19 cellular contexts compared by ENCODE assay signal in genomic region chr3:158330820-158331219, GRCh38.
DNase-seq lines count a peak whose midpoint lies in the region; ATAC-seq and TF ChIP-seq lines count a peak whose summit lies in the region.
"Had no signal": no experiment of that assay in that cellular context is flagged by ENCODE, and none has a peak within 500 bp of the region (broad histone marks: within the 10 kb centered on the region; RNA-seq: fewer than 3 reads in every experiment).

No MANE protein-coding gene starts in this region.

- peak overlapping the region; percentile 48 for H3K27ac Mint-ChIP-seq in activated T-cell treated with anti-CD3 and anti-CD28 coated beads, Interleukin-2, amount 50 U/mL, for 72 hours
- H3K27ac Mint-ChIP-seq in natural killer cell: no peak overlapping the region
- H3K27ac Mint-ChIP-seq in activated T-cell treated with anti-CD3 and anti-CD28 coated beads, Interleukin-2, amount 50 U/mL, for 24 hours: no peak overlapping the region
- H3K27ac Mint-ChIP-seq: activated CD8-positive, alpha-beta T cell treated with anti-CD3 and anti-CD28 coated beads, Interleukin-2, amount 10 ng/mL, durations not matched to agents 7 days and 5 days; activated T-helper 1 cell treated with anti-CD3 and anti-CD28 coated beads, Interleukin-12 subunit alpha, Interleukin-12 subunit beta, Interleukin-2, Interleukin-4 antibody, amounts not matched to agents 30 ng/mL and 10 ng/mL and 1 ng/mL, durations not matched to agents 14 hours and 24 hours and 36 hours; CD4-positive, CD25-positive, alpha-beta regulatory T cell; T-helper 2 cell treated with Interferon-gamma antibody and Interleukin-4, amounts not matched to agents 5 μg/mL and 100 μg/mL, for 36 hours had no signal

- H3K4me3 ChIP-seq in fibroblast of mammary gland (ENCODE audit: control insufficient read depth, low read depth, low read length): no peak overlapping the region
- H3K4me3 ChIP-seq: SJSA1, uterus had no signal

- intact Hi-C loops in natural killer cell (cut with micrococcal nuclease): no loop called here

- H3K4me3 Mint-ChIP-seq in activated T-cell treated with anti-CD3 and anti-CD28 coated beads, Interleukin-2, amount 50 U/mL, for 72 hours: no peak overlapping the region
- no peak overlapping the region for H3K4me3 Mint-ChIP-seq in natural killer cell
- no peak overlapping the region for H3K4me3 Mint-ChIP-seq in activated T-cell treated with anti-CD3 and anti-CD28 coated beads, Interleukin-2, amount 50 U/mL, for 24 hours
- H3K4me3 Mint-ChIP-seq: activated CD8-positive, alpha-beta T cell treated with anti-CD3 and anti-CD28 coated beads, Interleukin-2, amount 10 ng/mL, durations not matched to agents 7 days and 5 days; activated T-helper 1 cell treated with anti-CD3 and anti-CD28 coated beads, Interleukin-12 subunit alpha, Interleukin-12 subunit beta, Interleukin-2, Interleukin-4 antibody, amounts not matched to agents 30 ng/mL and 10 ng/mL and 1 ng/mL, durations not matched to agents 14 hours and 24 hours and 36 hours; CD4-positive, CD25-positive, alpha-beta regulatory T cell; T-helper 2 cell treated with Interferon-gamma antibody and Interleukin-4, amounts not matched to agents 5 μg/mL and 100 μg/mL, for 36 hours had no signal

- no peaks in the 10 kb centered on the region for H3K27me3 Mint-ChIP-seq in activated T-cell treated with anti-CD3 and anti-CD28 coated beads, Interleukin-2, amount 50 U/mL, for 72 hours (ENCODE audit: low read depth)
- no peaks in the 10 kb centered on the region for H3K27me3 Mint-ChIP-seq in natural killer cell (ENCODE audit: low read depth in 2 of 2)
- H3K27me3 Mint-ChIP-seq in activated T-cell treated with anti-CD3 and anti-CD28 coated beads, Interleukin-2, amount 50 U/mL, for 24 hours: no peaks in the 10 kb centered on the region
- H3K27me3 Mint-ChIP-seq: CD4-positive, CD25-positive, alpha-beta regulatory T cell had no signal

- H3K9me3 Mint-ChIP-seq in activated T-cell treated with anti-CD3 and anti-CD28 coated beads, Interleukin-2, amount 50 U/mL, for 72 hours: peaks cover 4 to 5% of the 10 kb centered on the region in 2 donors
- H3K9me3 Mint-ChIP-seq in natural killer cell: peaks cover 4% of the 10 kb centered on the region in 2 donors
- no peaks in the 10 kb centered on the region for H3K9me3 Mint-ChIP-seq in activated T-cell treated with anti-CD3 and anti-CD28 coated beads, Interleukin-2, amount 50 U/mL, for 24 hours
- H3K9me3 Mint-ChIP-seq: T-helper 2 cell treated with Interferon-gamma antibody and Interleukin-4, amounts not matched to agents 5 μg/mL and 100 μg/mL, for 36 hours had no signal

- H3K36me3 Mint-ChIP-seq in activated T-cell treated with anti-CD3 and anti-CD28 coated beads, Interleukin-2, amount 50 U/mL, for 72 hours (ENCODE audit: insufficient read depth in 2 of 2): peaks cover 5% of the 10 kb centered on the region in 2 donors
- H3K36me3 Mint-ChIP-seq in natural killer cell: no peaks in the 10 kb centered on the region
- H3K36me3 Mint-ChIP-seq in activated T-cell treated with anti-CD3 and anti-CD28 coated beads, Interleukin-2, amount 50 U/mL, for 24 hours (ENCODE audit: low read depth): peaks cover 24% of the 10 kb centered on the region

- no peak for TF ChIP-seq CTCF in fibroblast of mammary gland (conservative IDR thresholded peaks at IDR 0.05; ENCODE audit: control insufficient read depth, insufficient read depth, low read depth, low read length)
- no peak for TF ChIP-seq CTCF in natural killer cell (IDR thresholded peaks at IDR 0.05)

- no peak for DNase-seq in activated T-cell treated with anti-CD3 and anti-CD28 coated beads, Interleukin-2, amount 50 U/mL, for 72 hours
- no peak for DNase-seq in activated T-cell treated with anti-CD3 and anti-CD28 coated beads, Interleukin-2, amount 50 U/mL, for 48 hours
- peak; percentile 34 for DNase-seq in RPMI7951 (ENCODE audit: low read depth)
- DNase-seq in fibroblast of mammary gland (ENCODE audit: low read depth): peak; percentile 51
- peak; percentile 76 for DNase-seq in renal cortical epithelial cell (ENCODE audit: low read depth)
- DNase-seq in natural killer cell: no peak
- no peak for DNase-seq in activated T-cell treated with anti-CD3 and anti-CD28 coated beads, Interleukin-2, amount 50 U/mL, for 24 hours
- DNase-seq: activated CD8-positive, alpha-beta T cell treated with anti-CD3 and anti-CD28 coated beads, Interleukin-2, amount 10 ng/mL, durations not matched to agents 7 days and 5 days; CD4-positive, CD25-positive, alpha-beta regulatory T cell; dermis blood vessel endothelial cell; left ventricle myocardium inferior; NCI-H187 treated with DMSO at 0.1 percent for 48 hours; NCI-H446 treated with DMSO at 0.1 percent for 48 hours; occipital lobe; uterus had no signal

- ATAC-seq in activated T-cell treated with anti-CD3 and anti-CD28 coated beads, Interleukin-2, amount 50 U/mL, for 72 hours (replicated peaks in 1 of 2): no peak
- ATAC-seq in GM21360 (IDR thresholded peaks at IDR 0.05; ENCODE audit: unreplicated experiment) (no peak), natural killer cell (no peak)
- ATAC-seq: activated CD8-positive, alpha-beta T cell treated with anti-CD3 and anti-CD28 coated beads, Interleukin-2, amount 10 ng/mL, durations not matched to agents 7 days and 5 days had no signal

- H3K4me1 Mint-ChIP-seq in activated T-cell treated with anti-CD3 and anti-CD28 coated beads, Interleukin-2, amount 50 U/mL, for 72 hours (ENCODE audit: low read depth): no peaks in the 10 kb centered on the region
- peaks cover 0 to 4% of the 10 kb centered on the region in 2 donors for H3K4me1 Mint-ChIP-seq in natural killer cell
- H3K4me1 Mint-ChIP-seq in activated T-cell treated with anti-CD3 and anti-CD28 coated beads, Interleukin-2, amount 50 U/mL, for 24 hours (ENCODE audit: low read depth): no peaks in the 10 kb centered on the region

Comparison
In these comparisons a context has a peak if more than half of its experiments do, and no peak if none do; other contexts are left out.
1. DNase-seq: peak in RPMI7951 (single experiment), fibroblast of mammary gland (single experiment) and renal cortical epithelial cell (single experiment); none in activated T-cell treated with anti-CD3 and anti-CD28 coated beads, Interleukin-2, amount 50 U/mL, for 72 hours (0 of 2), activated T-cell treated with anti-CD3 and anti-CD28 coated beads, Interleukin-2, amount 50 U/mL, for 48 hours (0 of 2), natural killer cell (single experiment) and activated T-cell treated with anti-CD3 and anti-CD28 coated beads, Interleukin-2, amount 50 U/mL, for 24 hours (single experiment).